8 cellular contexts compared by ENCODE assay signal in genomic region chr6:47203266-47203967, GRCh38.
DNase-seq lines count a peak whose midpoint lies in the region; ATAC-seq lines count a peak whose summit lies in the region.

No MANE protein-coding gene starts in this region.

- H3K9me3 Mint-ChIP-seq in activated T-cell treated with anti-CD3 and anti-CD28 coated beads, Interleukin-2, amount 50 U/mL, for 4 hours = no peaks in the 10 kb centered on the region
- no peaks in the 10 kb centered on the region for H3K9me3 Mint-ChIP-seq in stimulated activated naive CD8-positive, alpha-beta T cell treated with anti-CD3 and anti-CD28 coated beads, Interleukin-15, Interleukin-2, amounts not matched to agents 100 ng/mL and 50 ng/mL, for 24 hours

- ATAC-seq in activated T-cell treated with anti-CD3 and anti-CD28 coated beads, Interleukin-2, amount 50 U/mL, for 4 hours = peak; percentile 65 to 68
- peak; percentile 86 for ATAC-seq in HG02852 (IDR thresholded peaks at IDR 0.05; ENCODE audit: unreplicated experiment)

- peak overlapping the region; percentile 66 for H3K27ac Mint-ChIP-seq in stimulated activated naive CD8-positive, alpha-beta T cell treated with anti-CD3 and anti-CD28 coated beads, Interleukin-15, Interleukin-2, amounts not matched to agents 100 ng/mL and 50 ng/mL, for 24 hours

- H3K4me1 Mint-ChIP-seq in activated T-cell treated with anti-CD3 and anti-CD28 coated beads, Interleukin-2, amount 50 U/mL, for 4 hours (ENCODE audit: low read depth) = peaks cover 2% of the 10 kb centered on the region
- peaks cover 15% of the 10 kb centered on the region for H3K4me1 Mint-ChIP-seq in stimulated activated naive CD8-positive, alpha-beta T cell treated with anti-CD3 and anti-CD28 coated beads, Interleukin-15, Interleukin-2, amounts not matched to agents 100 ng/mL and 50 ng/mL, for 24 hours (ENCODE audit: low read depth)

- H3K4me3 Mint-ChIP-seq in activated T-cell treated with anti-CD3 and anti-CD28 coated beads, Interleukin-2, amount 50 U/mL, for 4 hours = no peak overlapping the region
- H3K4me3 Mint-ChIP-seq in stimulated activated naive CD8-positive, alpha-beta T cell treated with anti-CD3 and anti-CD28 coated beads, Interleukin-15, Interleukin-2, amounts not matched to agents 100 ng/mL and 50 ng/mL, for 24 hours = no peak overlapping the region

- DNase-seq in activated T-cell treated with anti-CD3 and anti-CD28 coated beads, Interleukin-2, amount 50 U/mL, for 4 hours = no peak
- DNase-seq in activated T-cell treated with anti-CD3 and anti-CD28 coated beads for 4 hours = no peak
- DNase-seq in NOMO-1 treated with dmso at 0.1 percent for 144 hours (lab: John Stamatoyannopoulos, UW; ENCODE audit: unreplicated experiment) = peak; percentile 17
- no peak for DNase-seq in NCI-H1105 treated with DMSO at 0.1 percent for 48 hours (lab: John Stamatoyannopoulos, UW)
- DNase-seq in activated effector memory CD4-positive, alpha-beta T cell treated with anti-CD3 and anti-CD28 coated beads, Interleukin-2, amount 50 U/mL, for 16 hours = no peak
- no peak for DNase-seq in stimulated activated CD4-positive, alpha-beta T cell treated with anti-CD3 and anti-CD28 coated beads, Interleukin-4, amount 100 ng/mL, for 4 hours

- H3K36me3 Mint-ChIP-seq in activated T-cell treated with anti-CD3 and anti-CD28 coated beads, Interleukin-2, amount 50 U/mL, for 4 hours (ENCODE audit: insufficient read depth) = no peaks in the 10 kb centered on the region
- no peaks in the 10 kb centered on the region for H3K36me3 Mint-ChIP-seq in stimulated activated naive CD8-positive, alpha-beta T cell treated with anti-CD3 and anti-CD28 coated beads, Interleukin-15, Interleukin-2, amounts not matched to agents 100 ng/mL and 50 ng/mL, for 24 hours (ENCODE audit: low read depth)

- no peaks in the 10 kb centered on the region for H3K27me3 Mint-ChIP-seq in activated T-cell treated with anti-CD3 and anti-CD28 coated beads, Interleukin-2, amount 50 U/mL, for 4 hours (ENCODE audit: low read depth)
- no peaks in the 10 kb centered on the region for H3K27me3 Mint-ChIP-seq in stimulated activated naive CD8-positive, alpha-beta T cell treated with anti-CD3 and anti-CD28 coated beads, Interleukin-15, Interleukin-2, amounts not matched to agents 100 ng/mL and 50 ng/mL, for 24 hours
